Comparison of ENCODE assay signal across 8 cellular contexts in genomic region chr4:93791570-93792195, GRCh38. TPM values are rescaled to one million over a fixed set of nuclear protein-coding genes. Genes with fewer than 3 reads are reported as not detected.
DNase-seq lines count a peak whose midpoint lies in the region; TF ChIP-seq lines count a peak whose summit lies in the region.

No MANE protein-coding gene starts in this region.

- H3K27ac ChIP-seq in 22Rv1 (no peak overlapping the region), H9 (ENCODE audit: insufficient read length, low read depth, low read length) (no peak overlapping the region), SK-N-MC (no peak overlapping the region)

- no peak overlapping the region for H2BK20ac ChIP-seq in H9 (ENCODE audit: low read depth, low read length, poor library complexity, severe bottlenecking)

- H3K4me1 Mint-ChIP-seq in H9 = peaks cover 5 to 6% of the 10 kb centered on the region in 2 experiments; a peak in 3 of 4 replicates

- no peak overlapping the region for H3K18ac ChIP-seq in H9 (ENCODE audit: insufficient read length, low read depth, low read length)

- no peak overlapping the region for H3K4ac ChIP-seq in H9 (ENCODE audit: low read depth, low read length)

- no peaks in the 10 kb centered on the region for H3K79me1 ChIP-seq in H9 (ENCODE audit: insufficient read depth, low read depth, low read length, poor library complexity, severe bottlenecking)

- no peak overlapping the region for H3K4me3 ChIP-seq in SK-N-MC

- no peaks in the 10 kb centered on the region for H3K79me2 ChIP-seq in H9 (ENCODE audit: insufficient read depth, low read length)

- H3K27me3 ChIP-seq in H9 (ENCODE audit: insufficient read depth, low read length) = no peaks in the 10 kb centered on the region

- H2BK5ac ChIP-seq in H9 (ENCODE audit: insufficient read length, low read length) = no peak overlapping the region

- no peak overlapping the region for H3K56ac ChIP-seq in H9 (ENCODE audit: insufficient read length, low read depth, low read length)

- DNase-seq in GF-D8 (lab: John Stamatoyannopoulos, UW) (peak; percentile 2), H9 (peak; percentile 56), SK-N-MC (ENCODE audit: low read depth, low spot score) (peak; percentile 42), epidermal melanocyte (ENCODE audit: insufficient read length, low spot score) (peak; percentile 23), myocyte (ENCODE audit: low read depth) (peak; percentile 66), NCI-H128 (lab: John Stamatoyannopoulos, UW; ENCODE audit: unreplicated experiment) (no peak)

- H3K27ac Mint-ChIP-seq in H9 = no peak overlapping the region

- H2BK12ac ChIP-seq in H9 (ENCODE audit: insufficient read length, low read depth, low read length) = no peak overlapping the region

- H3K9me3 Mint-ChIP-seq in H9 = no peaks in the 10 kb centered on the region

- TF ChIP-seq CTCF in 22Rv1 (IDR thresholded peaks at IDR 0.05) = peak; percentile 84
- TF ChIP-seq CTCF in H9 (conservative IDR thresholded peaks at IDR 0.05) = peak; percentile 94
- TF ChIP-seq CTCF in LNCAP (IDR thresholded peaks at IDR 0.05) = peak; percentile 91

- no peak overlapping the region for H3T11ph ChIP-seq in H9 (ENCODE audit: low read length)

- H4K8ac ChIP-seq in H9 (replicated peaks; ENCODE audit: insufficient read length, low read depth, low read length) = no peak overlapping the region

- H3K4me1 ChIP-seq in H9 (ENCODE audit: insufficient read depth, low read length) = no peaks in the 10 kb centered on the region

- no peaks in the 10 kb centered on the region; the same call in none of the 2 replicates for H3K27me3 Mint-ChIP-seq in H9 (ENCODE audit: low read depth)

- no peaks in the 10 kb centered on the region for H3K36me3 ChIP-seq in SK-N-MC (ENCODE audit: insufficient read depth, low read length)

- H3K36me3 Mint-ChIP-seq in H9 (ENCODE audit: insufficient read depth in 1 of 3, low read depth in 3 of 3) = no peaks in the 10 kb centered on the region

- no peak overlapping the region for H3K4me2 ChIP-seq in H9 (ENCODE audit: insufficient read depth, insufficient read length, low read length)

- H3K9me3 ChIP-seq in H9 (ENCODE audit: control insufficient read depth, low read depth, low read length) (no peaks in the 10 kb centered on the region), SK-N-MC (ENCODE audit: low read depth, low read length) (no peaks in the 10 kb centered on the region)

- no peak overlapping the region for H2BK120ac ChIP-seq in H9 (ENCODE audit: low read depth, low read length, poor library complexity, severe bottlenecking)

- H2AFZ ChIP-seq in H9 (ENCODE audit: low read length) = no peak overlapping the region

- H2AK5ac ChIP-seq in H9 (ENCODE audit: insufficient read length, low read length) = no peak overlapping the region

- no CpG with 5 or more reads among the region's 3 CpGs for WGBS in H9 (ENCODE audit: extremely low coverage, insufficient read length, low lambda C conversion rate)

- no peaks in the 10 kb centered on the region for H4K20me1 ChIP-seq in H9 (ENCODE audit: control insufficient read depth, insufficient read depth, insufficient read length)

- H3K14ac ChIP-seq in H9 (ENCODE audit: insufficient read depth, low read length) = no peak overlapping the region

- H3K23ac ChIP-seq in H9 (ENCODE audit: insufficient read length, low read depth, low read length) = no peak overlapping the region

- no peaks in the 10 kb centered on the region for H3K23me2 ChIP-seq in H9 (ENCODE audit: insufficient read length, low read depth, low read length, poor library complexity, severe bottlenecking)

- no peak overlapping the region for H3K9ac ChIP-seq in H9 (ENCODE audit: extremely low read depth, insufficient read length, low read length)
- H3K9ac ChIP-seq in SK-N-MC (ENCODE audit: insufficient read length) = no peak overlapping the region

- no peak overlapping the region for H2BK15ac ChIP-seq in H9 (ENCODE audit: low read depth, low read length)

- no peak overlapping the region for H3K4me3 Mint-ChIP-seq in H9

- H4K5ac ChIP-seq in H9 (ENCODE audit: insufficient read length, low read depth, low read length) = no peak overlapping the region

- H4K91ac ChIP-seq in H9 (ENCODE audit: insufficient read length, low read depth, low read length) = no peak overlapping the region

RNA-seq across cellular contexts. Expression of gene ATOH1, which starts 36.9 kb away (rescaled TPM):
- total RNA-seq in H9 (2021) (not detected in 2 replicates), myocyte (not detected in 2 replicates)
- not detected for polyA plus RNA-seq in myocyte (2012)
